1 cellular context compared by ENCODE assay signal in genomic region chr1:25094995-25095394, GRCh38.
A peak's percentile ranks its signal among the peaks of the same experiment; 100 is the strongest.
TF ChIP-seq lines count a peak whose summit lies in the region.

No MANE protein-coding gene starts in this region.

TF ChIP-seq in K562, 482 proteins besides CTCF, POLR2A, EP300 and RAD21:
- TF ChIP-seq GABPA (tag; conservative IDR thresholded peaks at IDR 0.05; ENCODE audit: low read depth) (0 out of 2 replicates have a peak, but pooled peaks have one; percentile 10), FOXK2 (conservative IDR thresholded peaks at IDR 0.05 in 1 of 2, IDR thresholded peaks at IDR 0.05 in 1 of 2; ENCODE audit: low read depth in 2 of 2) (no peak), ZNF644 (tag; IDR thresholded peaks at IDR 0.05; ENCODE audit: low read depth) (no peak)
